In the genomic region with DNA sequence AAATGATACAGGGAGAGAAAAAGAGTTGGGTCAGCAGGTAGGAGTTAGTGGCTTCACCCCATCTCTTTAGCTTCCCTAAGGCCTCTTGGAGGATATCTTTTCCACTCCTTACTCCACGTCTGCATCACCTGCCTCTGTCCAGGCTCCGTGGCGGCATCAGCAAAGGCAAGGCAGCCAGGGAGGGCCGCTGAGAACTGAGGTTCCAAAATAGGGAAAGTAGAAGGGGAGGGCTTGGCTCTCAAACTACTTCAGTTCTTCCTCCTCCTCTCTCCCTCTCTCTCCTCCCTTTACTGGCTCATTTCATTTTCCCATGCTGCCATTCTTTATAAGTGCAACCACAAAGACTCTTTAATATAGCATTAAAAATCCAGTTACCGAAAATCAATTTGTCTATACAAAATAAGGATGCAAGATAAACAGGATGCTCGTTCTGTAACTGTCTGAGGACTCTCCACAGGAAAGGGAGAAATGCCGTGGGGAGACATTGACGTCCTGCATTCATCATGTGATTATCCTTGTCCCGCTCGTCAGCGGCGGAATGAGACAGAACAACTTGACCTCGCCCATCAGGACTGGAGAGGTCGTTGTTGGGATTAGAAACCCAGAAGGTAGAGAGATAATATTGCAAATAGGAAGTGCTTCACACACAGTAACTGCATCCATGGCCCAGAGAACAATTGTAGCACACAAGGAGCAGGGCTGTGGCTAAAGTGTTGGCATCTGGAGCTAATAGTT, we compare ENCODE assay signal across 28 cellular contexts. TPM values are rescaled to one million over a fixed set of nuclear protein-coding genes. Genes with fewer than 3 reads are reported as not detected.
DNase-seq lines count a peak whose midpoint lies in the region; ATAC-seq, FAIRE-seq and TF ChIP-seq lines count a peak whose summit lies in the region.
"Had no signal": no experiment of that assay in that cellular context is flagged by ENCODE, and none has a peak within 500 bp of the region (broad histone marks: within the 10 kb centered on the region; RNA-seq: fewer than 3 reads in every experiment).

No MANE protein-coding gene starts in this region.

- H4K8ac ChIP-seq in H1 (ENCODE audit: extremely low read depth, insufficient read depth, low read length): no peak overlapping the region; the same call in 1 of the 2 replicates

- no peak overlapping the region for H3K23ac ChIP-seq in H1 (ENCODE audit: insufficient read length)

- H2BK15ac ChIP-seq in H1 (ENCODE audit: low read length): no peak overlapping the region

- H3K9me3 ChIP-seq in H1 (ENCODE audit: insufficient read depth in 2 of 2, low read depth in 1 of 2, low read length in 1 of 2) (no peaks in the 10 kb centered on the region; a peak in 1 of 4 replicates), right atrium auricular region (no peaks in the 10 kb centered on the region)
- H3K9me3 ChIP-seq: BE2C; BLaER1 treated with 17β-estradiol and CSF1 and Interleukin-3, amounts not matched to agents 10 nM and 100 nM; HAP-1 had no signal

- TF ChIP-seq EP300 in H1 (IDR thresholded peaks at IDR 0.05; ENCODE audit: borderline replicate concordance in 1 of 2, low read depth in 2 of 2, low read length in 2 of 2): no peak

- no peak overlapping the region for H3K14ac ChIP-seq in H1 (ENCODE audit: insufficient read length)

- H2AK5ac ChIP-seq in H1 (ENCODE audit: low read depth, low read length): no peak overlapping the region

- H3K18ac ChIP-seq in H1 (ENCODE audit: extremely low read depth, low read length): no peak overlapping the region

- no peak overlapping the region for H3K9ac ChIP-seq in H1 (replicated peaks in 1 of 4; ENCODE audit: extremely low read depth in 1 of 4, low read depth in 3 of 4, low read length in 3 of 4)
- H3K9ac ChIP-seq: BLaER1 treated with 17β-estradiol and CSF1 and Interleukin-3, amounts not matched to agents 10 nM and 100 nM; GM23248 had no signal

- 91% methylated on average over 14 of the region's 14 CpGs; no CpG with 5 or more reads in 1 of the 2 experiments for WGBS in H1 (ENCODE audit: extremely low coverage in 1 of 2, insufficient coverage in 1 of 2, insufficient read length in 1 of 2, insufficient replicate concordance in 2 of 2, low coverage in 1 of 2, low lambda C conversion rate in 2 of 2, missing lambda C conversion rate in 1 of 2), 2 experiments

- H3K4me3 ChIP-seq in H1 (ENCODE audit: extremely low read depth in 1 of 4, insufficient read depth in 2 of 4, low read depth in 3 of 4, low read length in 4 of 4): no peak overlapping the region
- no peak overlapping the region for H3K4me3 ChIP-seq in right atrium auricular region
- H3K4me3 ChIP-seq: BLaER1 treated with 17β-estradiol and CSF1 and Interleukin-3, amounts not matched to agents 10 nM and 100 nM; GM12878; GM23248; HAP-1 had no signal

- CTCF ChIA-PET in H1 (lab: Charles Lee; ENCODE audit: partially characterized antibody): interaction anchor here (0.6 to 1.0 kb wide), 2 partner anchors 21 to 26 kb away, joined by 3 read pairs; no protein-coding TSS in a partner anchor

- no peaks in the 10 kb centered on the region for H3K79me2 ChIP-seq in H1 (ENCODE audit: control insufficient read depth in 1 of 2, insufficient read depth in 2 of 2, low read length in 2 of 2)

- H2AFZ ChIP-seq in H1 (ENCODE audit: low read length): no peak overlapping the region; the same call in 1 of the 2 replicates
- H2AFZ ChIP-seq: GM23248 had no signal

- H3K79me1 ChIP-seq in H1 (ENCODE audit: low read depth, low read length): no peaks in the 10 kb centered on the region

- no peak overlapping the region for H4K91ac ChIP-seq in H1 (replicated peaks; ENCODE audit: insufficient read length, low read length)

- no peak for FAIRE-seq in H1 (lab: Jason Lieb, UNC)
- no peak for FAIRE-seq in frontal cortex (lab: Jason Lieb, UNC)
- FAIRE-seq: A204.1, D721Med, GM12878, GM19239, H54 had no signal

- DNase-seq in Right ventricle myocardium superior: no peak
- no peak for DNase-seq in cardiac septum (ENCODE audit: low spot score)
- no peak for DNase-seq in H1 (ENCODE audit: low read depth in 1 of 2, low spot score in 2 of 2)
- peak; percentile 41 for DNase-seq in left cardiac atrium
- no peak for DNase-seq in right atrium auricular region (ENCODE audit: low spot score)
- DNase-seq in cortex of kidney (lab: John Stamatoyannopoulos, UW): no peak
- DNase-seq in frontal cortex (ENCODE audit: low spot score in 2 of 2): no peak
- DNase-seq: AML-193; BE2C; CD4-positive, alpha-beta T cell; CD8-positive, alpha-beta memory T cell; DMS 273 treated with DMSO at 0.1 percent for 48 hours; DMS79; EL; GDM1; GM23248; HFFc6 had no signal

- H3K4ac ChIP-seq in H1 (replicated peaks; ENCODE audit: insufficient read length, low read depth, low read length): peak overlapping the region; percentile 19

- ATAC-seq in Right ventricle myocardium superior (ENCODE audit: poor library complexity): peak; percentile 49
- ATAC-seq in left cardiac atrium: peak; percentile 39 to 69
- ATAC-seq in HG02759 (IDR thresholded peaks at IDR 0.05; ENCODE audit: unreplicated experiment): no peak
- ATAC-seq: GM12878 had no signal

- no peak overlapping the region for H2BK5ac ChIP-seq in H1 (ENCODE audit: low read depth, low read length)

- peaks cover 0 to 7% (median 6%) of the 10 kb centered on the region in 4 experiments; a peak in 3 of 7 replicates for H3K4me1 ChIP-seq in H1 (replicated peaks in 1 of 4; ENCODE audit: control insufficient read depth in 3 of 4, insufficient read depth in 4 of 4, low read length in 3 of 4)
- H3K4me1 ChIP-seq in right atrium auricular region: peaks cover 0 to 9% of the 10 kb centered on the region in 2 donors
- H3K4me1 ChIP-seq: BE2C; BLaER1 treated with 17β-estradiol and CSF1 and Interleukin-3, amounts not matched to agents 10 nM and 100 nM; HAP-1 had no signal

- H4K20me1 ChIP-seq in H1 (replicated peaks in 1 of 2; ENCODE audit: control insufficient read depth in 1 of 2, insufficient read depth in 2 of 2, low read length in 2 of 2): no peaks in the 10 kb centered on the region
- H4K20me1 ChIP-seq: BLaER1 treated with 17β-estradiol and CSF1 and Interleukin-3, amounts not matched to agents 10 nM and 100 nM had no signal

- POLR2A ChIA-PET in H1 (lab: Charles Lee; ENCODE audit: partially characterized antibody): no interaction called here

- no peak overlapping the region for H3K4me2 ChIP-seq in H1 (ENCODE audit: insufficient read depth in 1 of 2, low read depth in 2 of 2, low read length in 2 of 2)
- H3K4me2 ChIP-seq: BLaER1 treated with 17β-estradiol and CSF1 and Interleukin-3, amounts not matched to agents 10 nM and 100 nM had no signal

- H4K5ac ChIP-seq in H1 (ENCODE audit: insufficient read length, low read depth, low read length): no peak overlapping the region

- no peak overlapping the region for H2BK20ac ChIP-seq in H1 (ENCODE audit: low read length)

- intact Hi-C loops in Right ventricle myocardium superior (cut with DNase I) (no loop called here), cardiac septum (cut with DNase I) (no loop called here), left cardiac atrium (cut with DNase I) (no loop called here)

- TF ChIP-seq RAD21 in H1 (IDR thresholded peaks at IDR 0.05 in 1 of 2, conservative IDR thresholded peaks at IDR 0.05 in 1 of 2; ENCODE audit: low read depth in 2 of 2, low read length in 2 of 2): no peak

- TF ChIP-seq POLR2A in H1 (IDR thresholded peaks at IDR 0.05; ENCODE audit: control extremely low read depth in 1 of 2, low read depth in 2 of 2, low read length in 2 of 2): no peak

- H3K27me3 ChIP-seq in H1 (replicated peaks in 1 of 4; ENCODE audit: control insufficient read depth in 3 of 4, extremely low read depth in 1 of 4, insufficient read depth in 3 of 4, low read length in 3 of 4) (no peaks in the 10 kb centered on the region), right atrium auricular region (no peaks in the 10 kb centered on the region)
- H3K27me3 ChIP-seq: BLaER1 treated with 17β-estradiol and CSF1 and Interleukin-3, amounts not matched to agents 10 nM and 100 nM had no signal

- no peak overlapping the region for H2BK120ac ChIP-seq in H1 (replicated peaks; ENCODE audit: low read depth, low read length)

- TF ChIP-seq CTCF in H1 (IDR thresholded peaks at IDR 0.05; ENCODE audit: control extremely low read depth in 1 of 3, insufficient read depth in 1 of 3, low read depth in 1 of 3, low read length in 3 of 3) (no peak), right atrium auricular region (IDR thresholded peaks at IDR 0.05) (no peak)

- H3K27ac ChIP-seq in H1 (ENCODE audit: low read depth, low read length): no peak overlapping the region
- H3K27ac ChIP-seq in right atrium auricular region: peak overlapping the region; percentile 85 to 96
- H3K27ac ChIP-seq: 22Rv1; BLaER1 treated with 17β-estradiol and CSF1 and Interleukin-3, amounts not matched to agents 10 nM and 100 nM; GM23248 had no signal

- no peak overlapping the region for H3K56ac ChIP-seq in H1 (replicated peaks; ENCODE audit: insufficient read length, low read depth, low read length)

- H3K23me2 ChIP-seq in H1 (ENCODE audit: low read depth, low read length): 0 out of 2 replicates have a peak, but pooled peaks cover 2% of the 10 kb centered on the region

- no peaks in the 10 kb centered on the region for H3K36me3 ChIP-seq in H1 (ENCODE audit: control insufficient read depth in 2 of 4, insufficient read depth in 4 of 4, low read length in 3 of 4)
- no peaks in the 10 kb centered on the region for H3K36me3 ChIP-seq in right atrium auricular region
- H3K36me3 ChIP-seq: BE2C; BLaER1 treated with 17β-estradiol and CSF1 and Interleukin-3, amounts not matched to agents 10 nM and 100 nM; HAP-1 had no signal

- H2BK12ac ChIP-seq in H1 (ENCODE audit: low read depth, low read length): no peak overlapping the region

RNA-seq across cellular contexts. Expression of a gene that starts 3.1 kb away (rescaled TPM):
- total RNA-seq in Right ventricle myocardium superior: not detected
- total RNA-seq in cardiac septum: not detected
- total RNA-seq in H1 (2021; fragmentation: NEBNext Ultra II Directional; extraction: Animal tissue kit (Norgen Biotek cat#: 25700)): not detected in 2 replicates
- not detected in 2 replicates for polyA plus RNA-seq in H1 (2011; rRNA removed)
- not detected for polyA plus RNA-seq in H1 (2011; cell fraction: cytosol; rRNA removed)
- not detected for polyA plus RNA-seq in H1 (2011; cell fraction: nucleus; rRNA removed)
- polyA plus RNA-seq in H1 (2012, experiment 1 of 2): not detected in 4 replicates
- polyA plus RNA-seq in H1 (2012, experiment 2 of 2): not detected
- polyA plus RNA-seq in H1 (2013, experiment 1 of 2): not detected
- not detected for polyA plus RNA-seq in H1 (2013, experiment 2 of 2)
- not detected in 2 replicates for polyA minus RNA-seq in H1 (2011; rRNA and poly(A)+ RNA removed)
- polyA minus RNA-seq in H1 (2011; cell fraction: cytosol; rRNA and poly(A)+ RNA removed): not detected
- not detected for polyA minus RNA-seq in H1 (2011; cell fraction: nucleus; rRNA and poly(A)+ RNA removed)
- not detected for total RNA-seq in left cardiac atrium
- total RNA-seq in right atrium auricular region: not detected
- not detected for total RNA-seq in frontal cortex
- total RNA-seq: CD4-positive, alpha-beta T cell; CD8-positive, alpha-beta memory T cell; GM12878; GM23248; HFFc6 had no signal
- polyA plus RNA-seq: AG04450; CD14-positive monocyte; CD8-positive, alpha-beta memory T cell; GM12878; GM23248 had no signal

RNA-seq across cellular contexts. Expression of a gene that starts 34.7 kb away (rescaled TPM):
- total RNA-seq in Right ventricle myocardium superior (744 TPM), cardiac septum (572 TPM), left cardiac atrium (100 to 1,000 TPM; 433 to 446 TPM), right atrium auricular region (100 to 1,000 TPM; 392 to 756 TPM), frontal cortex (29.8 TPM)
- 4.4 and 4.7 TPM in 2 replicates for total RNA-seq in H1 (2021; fragmentation: NEBNext Ultra II Directional; extraction: Animal tissue kit (Norgen Biotek cat#: 25700))
- polyA plus RNA-seq in H1 (2011; rRNA removed): 1.0 and 1.3 TPM in 2 replicates
- polyA plus RNA-seq in H1 (2011; cell fraction: cytosol; rRNA removed): 2.1 TPM
- polyA plus RNA-seq in H1 (2011; cell fraction: nucleus; rRNA removed): 3.0 TPM
- 1.5 to 2.9 TPM (median 1.9 TPM) in 4 replicates for polyA plus RNA-seq in H1 (2012, experiment 1 of 2)
- polyA plus RNA-seq in H1 (2012, experiment 2 of 2): 0.22 TPM
- 3.9 TPM for polyA plus RNA-seq in H1 (2013, experiment 1 of 2)
- polyA plus RNA-seq in H1 (2013, experiment 2 of 2): 3.1 TPM
- 11.5 and 11.6 TPM in 2 replicates for polyA minus RNA-seq in H1 (2011; rRNA and poly(A)+ RNA removed)
- polyA minus RNA-seq in H1 (2011; cell fraction: cytosol; rRNA and poly(A)+ RNA removed): 3.5 TPM
- polyA minus RNA-seq in H1 (2011; cell fraction: nucleus; rRNA and poly(A)+ RNA removed): 25.2 TPM
- total RNA-seq: CD4-positive, alpha-beta T cell; GM12878; GM23248 had no signal
- polyA plus RNA-seq: AG04450, CD14-positive monocyte, GM23248 had no signal

Comparison
In these comparisons a context has a peak if more than half of its experiments do, and no peak if none do; other contexts are left out.
1. RNA of a gene that starts 34.7 kb away (total RNA-seq): 392 to 756 TPM in right atrium auricular region, 744 TPM in Right ventricle myocardium superior (single experiment), 572 TPM in cardiac septum (single experiment) and 433 to 446 TPM in left cardiac atrium; 29.8 TPM in frontal cortex (single experiment) and 4.4 to 4.7 TPM in H1; every median in the first group is over 10 times any median in the second.